ENCODE assay signal across 14 cellular contexts in genomic region chr17:69492410-69493071, GRCh38.
DNase-seq lines count a peak whose midpoint lies in the region; ATAC-seq, FAIRE-seq and TF ChIP-seq lines count a peak whose summit lies in the region.
"Had no signal": no experiment of that assay in that cellular context is flagged by ENCODE, and none has a peak within 500 bp of the region (broad histone marks: within the 10 kb centered on the region; RNA-seq: fewer than 3 reads in every experiment).

No MANE protein-coding gene starts in this region.

- TF ChIP-seq CTCF in H9 (conservative IDR thresholded peaks at IDR 0.05), result no peak
- no peak for TF ChIP-seq CTCF in fibroblast of pulmonary artery (IDR thresholded peaks at IDR 0.05; ENCODE audit: low read length, missing control alignments)

- H3K4me3 ChIP-seq in fibroblast of pulmonary artery (replicated peaks; ENCODE audit: low read depth, low read length) (no peak overlapping the region), skeletal muscle cell (ENCODE audit: low read depth, low read length) (no peak overlapping the region)
- H3K4me3 ChIP-seq: ascending aorta, SK-N-MC had no signal

- no peaks in the 10 kb centered on the region for H3K23me2 ChIP-seq in H9 (ENCODE audit: insufficient read length, low read depth, low read length, poor library complexity, severe bottlenecking)

- H3K4me1 Mint-ChIP-seq in H9, result peaks cover 12 to 25% of the 10 kb centered on the region in 2 experiments
- H3K4me1 Mint-ChIP-seq: activated CD8-positive, alpha-beta memory T cell treated with anti-CD3 and anti-CD28 coated beads, Interleukin-2, amount 10 ng/mL, durations not matched to agents 7 days and 5 days had no signal

- no peak overlapping the region for H2BK12ac ChIP-seq in H9 (ENCODE audit: insufficient read length, low read depth, low read length)

- no peak overlapping the region for H3K9ac ChIP-seq in H9 (ENCODE audit: extremely low read depth, insufficient read length, low read length)

- no peaks in the 10 kb centered on the region; the same call in 1 of the 2 replicates for H3K4me1 ChIP-seq in H9 (ENCODE audit: insufficient read depth, low read length)
- H3K4me1 ChIP-seq: ascending aorta had no signal

- no peak overlapping the region for H3K4ac ChIP-seq in H9 (ENCODE audit: low read depth, low read length)

- no peaks in the 10 kb centered on the region for H3K79me1 ChIP-seq in H9 (ENCODE audit: insufficient read depth, low read depth, low read length, poor library complexity, severe bottlenecking)

- no peak overlapping the region for H3K14ac ChIP-seq in H9 (ENCODE audit: insufficient read depth, low read length)

- H3K27me3 Mint-ChIP-seq in H9 (ENCODE audit: low read depth), result no peaks in the 10 kb centered on the region
- H3K27me3 Mint-ChIP-seq: activated CD8-positive, alpha-beta memory T cell treated with anti-CD3 and anti-CD28 coated beads, Interleukin-2, amount 10 ng/mL, durations not matched to agents 7 days and 5 days had no signal

- no peak overlapping the region for H3K23ac ChIP-seq in H9 (ENCODE audit: insufficient read length, low read depth, low read length)

- no peak overlapping the region for H4K8ac ChIP-seq in H9 (replicated peaks; ENCODE audit: insufficient read length, low read depth, low read length)

- no peak overlapping the region for H3K4me2 ChIP-seq in H9 (ENCODE audit: insufficient read depth, insufficient read length, low read length)

- no peak overlapping the region for H2AFZ ChIP-seq in H9 (ENCODE audit: low read length)

- no peaks in the 10 kb centered on the region for H3K9me3 ChIP-seq in H9 (ENCODE audit: control insufficient read depth, low read depth, low read length)
- H3K9me3 ChIP-seq: ascending aorta had no signal

- H2AK5ac ChIP-seq in H9 (ENCODE audit: insufficient read length, low read length), result no peak overlapping the region

- TF ChIP-seq POLR2A in GM12891 (IDR thresholded peaks at IDR 0.05; ENCODE audit: low read depth, low read length), result no peak

- peak; percentile 88 for DNase-seq in H9
- peak; percentile 32 for DNase-seq in fibroblast of pulmonary artery (ENCODE audit: low read depth)
- peak; percentile 52 for DNase-seq in skeletal muscle cell (ENCODE audit: low read depth)
- no peak for DNase-seq in SKM-1 (lab: John Stamatoyannopoulos, UW; ENCODE audit: unreplicated experiment)
- no peak for DNase-seq in GM12891 (ENCODE audit: insufficient read length, low spot score)
- no peak for DNase-seq in NCI-H1105 treated with DMSO at 0.1 percent for 48 hours (lab: John Stamatoyannopoulos, UW)
- DNase-seq: activated CD8-positive, alpha-beta memory T cell treated with anti-CD3 and anti-CD28 coated beads, Interleukin-2, amount 10 ng/mL, durations not matched to agents 7 days and 5 days; DND-41; head of caudate nucleus; NCI-H345 had no signal

- H2BK20ac ChIP-seq in H9 (ENCODE audit: low read depth, low read length, poor library complexity, severe bottlenecking), result no peak overlapping the region

- peak overlapping the region in 2 of 3 experiments; percentile 12 to 67; a peak in 1 of 7 replicates for H3K27ac Mint-ChIP-seq in H9
- H3K27ac Mint-ChIP-seq: activated CD8-positive, alpha-beta memory T cell treated with anti-CD3 and anti-CD28 coated beads, Interleukin-2, amount 10 ng/mL, durations not matched to agents 7 days and 5 days had no signal

- H3K4me3 Mint-ChIP-seq in H9, result no peak overlapping the region; a peak in 1 of 5 replicates
- H3K4me3 Mint-ChIP-seq: activated CD8-positive, alpha-beta memory T cell treated with anti-CD3 and anti-CD28 coated beads, Interleukin-2, amount 10 ng/mL, durations not matched to agents 7 days and 5 days had no signal

- H3K56ac ChIP-seq in H9 (ENCODE audit: insufficient read length, low read depth, low read length), result no peak overlapping the region

- H3T11ph ChIP-seq in H9 (ENCODE audit: low read length), result no peak overlapping the region

- no peak overlapping the region for H4K91ac ChIP-seq in H9 (ENCODE audit: insufficient read length, low read depth, low read length)

- H3K36me3 Mint-ChIP-seq in H9 (ENCODE audit: insufficient read depth in 1 of 3, low read depth in 3 of 3), result no peaks in the 10 kb centered on the region
- H3K36me3 Mint-ChIP-seq: activated CD8-positive, alpha-beta memory T cell treated with anti-CD3 and anti-CD28 coated beads, Interleukin-2, amount 10 ng/mL, durations not matched to agents 7 days and 5 days had no signal

- ATAC-seq in SK-N-SH treated with all-trans-retinoic acid at 6 μM for 48 hours, result peak; percentile 100
- no peak for ATAC-seq in GM19397 (IDR thresholded peaks at IDR 0.05; ENCODE audit: unreplicated experiment)
- ATAC-seq: activated CD8-positive, alpha-beta memory T cell treated with anti-CD3 and anti-CD28 coated beads, Interleukin-2, amount 10 ng/mL, durations not matched to agents 7 days and 5 days had no signal

- H2BK5ac ChIP-seq in H9 (ENCODE audit: insufficient read length, low read length), result no peak overlapping the region

- no peak overlapping the region for H2BK15ac ChIP-seq in H9 (ENCODE audit: low read depth, low read length)

- no peak overlapping the region for H3K27ac ChIP-seq in H9 (ENCODE audit: insufficient read length, low read depth, low read length)
- H3K27ac ChIP-seq: ascending aorta, SK-N-MC had no signal

- H3K18ac ChIP-seq in H9 (ENCODE audit: insufficient read length, low read depth, low read length), result no peak overlapping the region

- no peaks in the 10 kb centered on the region for H3K9me3 Mint-ChIP-seq in H9

- no CpG with 5 or more reads among the region's 3 CpGs for WGBS in H9 (ENCODE audit: extremely low coverage, insufficient read length, low lambda C conversion rate)

- no peaks in the 10 kb centered on the region for H3K27me3 ChIP-seq in H9 (ENCODE audit: insufficient read depth, low read length)
- H3K27me3 ChIP-seq: ascending aorta had no signal

- no peak overlapping the region for H4K5ac ChIP-seq in H9 (ENCODE audit: insufficient read length, low read depth, low read length)

- no peaks in the 10 kb centered on the region for H3K79me2 ChIP-seq in H9 (ENCODE audit: insufficient read depth, low read length)

- no peak for FAIRE-seq in GM12891 (lab: Jason Lieb, UNC)

- H4K20me1 ChIP-seq in H9 (ENCODE audit: control insufficient read depth, insufficient read depth, insufficient read length), result no peaks in the 10 kb centered on the region

- no peak overlapping the region for H2BK120ac ChIP-seq in H9 (ENCODE audit: low read depth, low read length, poor library complexity, severe bottlenecking)

TF ChIP-seq in SK-N-SH treated with all-trans-retinoic acid at 6 μM for 48 hours, 23 proteins besides CTCF, POLR2A, EP300 and RAD21 (continues in another document):
- no peak for TF ChIP-seq ESRRG (CRISPR knock-in tag; IDR thresholded peaks at IDR 0.05)
- no peak for TF ChIP-seq RARB (CRISPR knock-in tag; IDR thresholded peaks at IDR 0.05)
- no peak for TF ChIP-seq OSR1 (CRISPR knock-in tag; IDR thresholded peaks at IDR 0.05)
- TF ChIP-seq ZFP3 (CRISPR knock-in tag; IDR thresholded peaks at IDR 0.05), result no peak
- no peak for TF ChIP-seq ZFP30 (CRISPR knock-in tag; IDR thresholded peaks at IDR 0.05)
- no peak for TF ChIP-seq CSDC2 (CRISPR knock-in tag; IDR thresholded peaks at IDR 0.05)
- TF ChIP-seq PPARA (CRISPR knock-in tag; IDR thresholded peaks at IDR 0.05; ENCODE audit: borderline replicate concordance), result no peak

TF ChIP-seq in GM12891, 5 proteins besides CTCF, POLR2A, EP300 and RAD21:
- no peak for TF ChIP-seq SPI1 (IDR thresholded peaks at IDR 0.05; ENCODE audit: low read depth, low read length)
- TF ChIP-seq PAX5 (IDR thresholded peaks at IDR 0.05; ENCODE audit: insufficient read depth, low read length, severe bottlenecking), result no peak
- TF ChIP-seq TAF1 (IDR thresholded peaks at IDR 0.05; ENCODE audit: low read depth, low read length), result no peak
- no peak for TF ChIP-seq POLR2AphosphoS5 (IDR thresholded peaks at IDR 0.05; ENCODE audit: low read depth, low read length)
- TF ChIP-seq POU2F2 (IDR thresholded peaks at IDR 0.05; ENCODE audit: low read depth, low read length), result no peak

Comparison
In these comparisons a context has a peak if more than half of its experiments do, and no peak if none do; other contexts are left out.
1. DNase-seq: peak in H9 (single experiment), fibroblast of pulmonary artery (single experiment) and skeletal muscle cell (single experiment); none in SKM-1 (single experiment), GM12891 (single experiment) and NCI-H1105 treated with DMSO at 0.1 percent for 48 hours (single experiment).